ENCODE assay signal across 1 cellular context in genomic region chr17:17561408-17562144, GRCh38.
TF ChIP-seq lines count a peak whose summit lies in the region.

No MANE protein-coding gene starts in this region.

TF ChIP-seq in HepG2, 621 proteins besides CTCF, POLR2A, EP300 and RAD21 (continued from another document):
- TF ChIP-seq ZNF318 (CRISPR knock-in tag; IDR thresholded peaks at IDR 0.05) (no peak), ATF4 (CRISPR knock-in tag; IDR thresholded peaks at IDR 0.05) (no peak), AHDC1 (CRISPR knock-in tag; IDR thresholded peaks at IDR 0.05; ENCODE audit: borderline replicate concordance) (no peak), HNRNPL (IDR thresholded peaks at IDR 0.05; ENCODE audit: low read depth, low read length) (0 out of 2 replicates have a peak, but pooled peaks have one; percentile 48), ZNF337 (CRISPR knock-in tag; IDR thresholded peaks at IDR 0.05; ENCODE audit: borderline replicate concordance, low read depth) (no peak)
